9 cellular contexts compared by ENCODE assay signal in the genomic region with DNA sequence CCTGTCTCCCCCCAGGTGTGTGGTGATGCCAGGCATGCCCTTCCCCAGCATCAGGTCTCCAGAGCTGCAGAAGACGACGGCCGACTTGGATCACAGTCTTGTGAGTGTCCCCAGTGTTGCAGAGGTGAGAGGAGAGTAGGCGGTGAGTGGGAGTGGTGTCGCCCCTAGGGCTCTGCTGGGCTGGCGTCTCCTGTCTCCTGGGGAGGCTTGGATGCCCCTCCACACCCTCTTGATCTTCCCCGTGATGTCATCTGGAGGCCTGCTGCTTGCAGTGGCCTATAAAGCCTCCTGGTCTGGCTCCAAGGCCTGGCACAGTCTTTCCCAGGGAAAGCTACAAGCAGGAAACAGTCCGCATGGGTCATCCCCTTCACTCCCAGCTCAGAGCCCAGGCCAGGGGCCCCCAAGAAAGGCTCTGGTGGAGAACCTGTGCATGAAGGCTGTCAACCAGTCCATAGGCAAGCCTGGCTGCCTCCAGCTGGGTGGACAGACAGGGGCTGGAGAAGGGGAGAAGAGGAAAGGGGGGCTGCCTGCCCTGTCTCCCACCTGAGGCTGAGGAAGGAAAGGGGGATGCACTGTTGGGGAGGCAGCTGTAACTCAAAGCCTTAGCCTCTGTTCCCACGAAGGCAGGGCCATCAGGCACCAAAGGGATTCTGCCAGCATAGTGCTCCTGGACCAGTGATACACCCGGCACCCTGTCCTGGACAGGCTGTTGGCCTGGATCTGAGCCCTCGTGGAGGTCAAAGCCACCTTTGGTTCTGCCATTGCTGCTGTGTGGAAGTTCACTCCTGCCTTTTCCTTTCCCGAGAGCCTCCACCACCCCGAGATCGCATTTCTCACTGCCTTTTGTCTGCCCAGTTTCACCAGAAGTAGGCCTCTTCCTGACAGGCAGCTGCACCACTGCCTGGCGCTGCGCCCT. TPM values are rescaled to one million over a fixed set of nuclear protein-coding genes. Genes with fewer than 3 reads are reported as not detected.
A peak's percentile ranks its signal among the peaks of the same experiment; 100 is the strongest.
DNase-seq lines count a peak whose midpoint lies in the region; ATAC-seq, FAIRE-seq and TF ChIP-seq lines count a peak whose summit lies in the region.
"Not testable (repeated sequence)": the region's sequence is repeated elsewhere in the genome, so short reads cannot be mapped to it uniquely, and the experiment has no call there.
"Had no signal": no experiment of that assay in that cellular context is flagged by ENCODE, and none has a peak within 500 bp of the region (broad histone marks: within the 10 kb centered on the region; RNA-seq: fewer than 3 reads in every experiment).

No MANE protein-coding gene starts in this region.

- not testable (repeated sequence) for H4K20me1 ChIP-seq in endothelial cell of umbilical vein (replicated peaks; ENCODE audit: control insufficient read depth, extremely low read depth, insufficient read depth, low read length)

- not testable (repeated sequence) for H3K27ac ChIP-seq in endothelial cell of umbilical vein (ENCODE audit: insufficient read depth, low read depth, low read length)

- CTCF ChIA-PET in activated CD4-positive, alpha-beta T cell treated with anti-CD3 and anti-CD28 coated beads for 36 hours (lab: Charles Lee); MCF 10A (lab: Yijun Ruan, JAX); endothelial cell of umbilical vein (lab: Charles Lee): not testable (repeated sequence)

- H3K79me2 ChIP-seq in endothelial cell of umbilical vein (ENCODE audit: control insufficient read depth, insufficient read depth, low read length) = not testable (repeated sequence)

- H3K4me3 Mint-ChIP-seq in activated CD4-positive, alpha-beta T cell treated with anti-CD3 and anti-CD28 coated beads for 36 hours; MCF 10A (ENCODE audit: unreplicated experiment); nephron progenitor cell: not testable (repeated sequence)
- peak overlapping the region in 1 of 2 donors; percentile 32 for H3K4me3 Mint-ChIP-seq in stimulated activated naive B cell treated with anti-CD40 and anti-IgM and Interleukin-4, amounts not matched to agents 10 μg/mL and 1 μg/mL and 100 μg/mL, for 72 hours

- H3K9me1 ChIP-seq in endothelial cell of umbilical vein (replicated peaks; ENCODE audit: control insufficient read depth, extremely low read depth, insufficient read depth, low read length) = not testable (repeated sequence)

- dilution Hi-C loops in endothelial cell of umbilical vein (cut with MboI; ENCODE audit: extremely low pct_ligation_motif_present, low sequenced_read_pairs) = not testable (repeated sequence)

- not testable (repeated sequence) for H3K27me3 Mint-ChIP-seq in activated CD4-positive, alpha-beta T cell treated with anti-CD3 and anti-CD28 coated beads for 36 hours; MCF 10A (ENCODE audit: insufficient read depth, unreplicated experiment); nephron progenitor cell (ENCODE audit: low read depth, poor library complexity); stimulated activated naive B cell treated with anti-CD40 and anti-IgM and Interleukin-4, amounts not matched to agents 10 μg/mL and 1 μg/mL and 100 μg/mL, for 72 hours

- H3K36me3 Mint-ChIP-seq in activated CD4-positive, alpha-beta T cell treated with anti-CD3 and anti-CD28 coated beads for 36 hours (ENCODE audit: low read depth); MCF 10A (ENCODE audit: insufficient read depth, unreplicated experiment); nephron progenitor cell (ENCODE audit: low read depth); stimulated activated naive B cell treated with anti-CD40 and anti-IgM and Interleukin-4, amounts not matched to agents 10 μg/mL and 1 μg/mL and 100 μg/mL, for 72 hours: not testable (repeated sequence)

- H3K9me3 Mint-ChIP-seq in activated CD4-positive, alpha-beta T cell treated with anti-CD3 and anti-CD28 coated beads for 36 hours (ENCODE audit: low read depth); MCF 10A (ENCODE audit: unreplicated experiment); nephron progenitor cell; stimulated activated naive B cell treated with anti-CD40 and anti-IgM and Interleukin-4, amounts not matched to agents 10 μg/mL and 1 μg/mL and 100 μg/mL, for 72 hours: not testable (repeated sequence)

- H3K4me2 ChIP-seq in endothelial cell of umbilical vein (ENCODE audit: insufficient read depth, low read length) = not testable (repeated sequence)

- not testable (repeated sequence) for TF ChIP-seq POLR2A in endothelial cell of umbilical vein (IDR thresholded peaks at IDR 0.05; ENCODE audit: low read depth, low read length)

- H3K9me3 ChIP-seq in endothelial cell of umbilical vein (replicated peaks; ENCODE audit: control insufficient read depth, insufficient read depth, low read length) = not testable (repeated sequence)

- H3K27me3 ChIP-seq in endothelial cell of umbilical vein (ENCODE audit: control insufficient read depth in 2 of 2, insufficient read depth in 2 of 2, low read length in 2 of 2) = not testable (repeated sequence)

- H3K36me3 ChIP-seq in endothelial cell of umbilical vein (ENCODE audit: control insufficient read depth in 2 of 2, extremely low read depth in 1 of 2, insufficient read depth in 2 of 2, low read length in 2 of 2) = not testable (repeated sequence)

- POLR2A ChIA-PET in activated CD4-positive, alpha-beta T cell treated with anti-CD3 and anti-CD28 coated beads for 36 hours (lab: Charles Lee); MCF 10A (lab: Yijun Ruan, JAX); endothelial cell of umbilical vein (lab: Charles Lee): not testable (repeated sequence)

- peak; percentile 2 for DNase-seq in AG08395 (ENCODE audit: low spot score)
- peak; percentile 31 for DNase-seq in HT-29 (ENCODE audit: low spot score)
- peak; percentile 26 for DNase-seq in activated CD4-positive, alpha-beta T cell treated with anti-CD3 and anti-CD28 coated beads for 36 hours
- not testable (repeated sequence) for DNase-seq in MCF 10A (ENCODE audit: unreplicated experiment); nephron progenitor cell; stimulated activated naive B cell treated with anti-CD40 and anti-IgM and Interleukin-4, amounts not matched to agents 10 μg/mL and 1 μg/mL and 100 μg/mL, for 72 hours
- peak; percentile 67 for DNase-seq in endothelial cell of umbilical vein (ENCODE audit: low read depth, low spot score)
- peak; percentile 1 for DNase-seq in kidney tubule cell (ENCODE audit: low spot score)

- H3K4me1 ChIP-seq in endothelial cell of umbilical vein (ENCODE audit: control insufficient read depth, extremely low read depth, insufficient read depth, low read length) = not testable (repeated sequence)

- TSS peak; percentile 17 for BruUV-seq in MCF 10A (replicated peaks; lab: Mats Ljungman, UMichigan)
- BruUV-seq in endothelial cell of umbilical vein (replicated peaks; lab: Mats Ljungman, UMichigan) = not testable (repeated sequence)

- not testable (repeated sequence) for H3K9ac ChIP-seq in endothelial cell of umbilical vein (replicated peaks; ENCODE audit: extremely low read depth, insufficient read depth, low read length)

- FAIRE-seq in endothelial cell of umbilical vein (lab: Jason Lieb, UNC) = not testable (repeated sequence)

- ATAC-seq in activated CD4-positive, alpha-beta T cell treated with anti-CD3 and anti-CD28 coated beads for 36 hours; stimulated activated naive B cell treated with anti-CD40 and anti-IgM and Interleukin-4, amounts not matched to agents 10 μg/mL and 1 μg/mL and 100 μg/mL, for 72 hours (replicated peaks): not testable (repeated sequence)

- H2AFZ ChIP-seq in endothelial cell of umbilical vein (ENCODE audit: low read depth, low read length) = not testable (repeated sequence)

- H3K4me3 ChIP-seq in endothelial cell of umbilical vein (replicated peaks in 1 of 3; ENCODE audit: insufficient read depth in 1 of 3, low read depth in 1 of 3, low read length in 3 of 3) = not testable (repeated sequence)

- TF ChIP-seq CTCF in MCF 10A (IDR thresholded peaks at IDR 0.05; ENCODE audit: unreplicated experiment); endothelial cell of umbilical vein (IDR thresholded peaks at IDR 0.05; ENCODE audit: extremely low read depth in 1 of 2, insufficient read depth in 1 of 2, low read depth in 1 of 2, low read length in 2 of 2); nephron progenitor cell (IDR thresholded peaks at IDR 0.05): not testable (repeated sequence)

- H3K27ac Mint-ChIP-seq in activated CD4-positive, alpha-beta T cell treated with anti-CD3 and anti-CD28 coated beads for 36 hours; MCF 10A (ENCODE audit: low read depth, unreplicated experiment): not testable (repeated sequence)
- H3K27ac Mint-ChIP-seq in nephron progenitor cell = peak overlapping the region; percentile 60
- H3K27ac Mint-ChIP-seq in stimulated activated naive B cell treated with anti-CD40 and anti-IgM and Interleukin-4, amounts not matched to agents 10 μg/mL and 1 μg/mL and 100 μg/mL, for 72 hours = peak overlapping the region; percentile 63

- H3K4me1 Mint-ChIP-seq in activated CD4-positive, alpha-beta T cell treated with anti-CD3 and anti-CD28 coated beads for 36 hours; MCF 10A (ENCODE audit: insufficient read depth, unreplicated experiment); nephron progenitor cell; stimulated activated naive B cell treated with anti-CD40 and anti-IgM and Interleukin-4, amounts not matched to agents 10 μg/mL and 1 μg/mL and 100 μg/mL, for 72 hours: not testable (repeated sequence)

- intact Hi-C loops in activated CD4-positive, alpha-beta T cell treated with anti-CD3 and anti-CD28 coated beads for 36 hours (cut with DNase I, micrococcal nuclease); MCF 10A (cut with micrococcal nuclease); endothelial cell of umbilical vein (cut with micrococcal nuclease): not testable (repeated sequence)

RNA-seq across cellular contexts. Expression of a gene that starts 53.6 kb away (rescaled TPM):
- total RNA-seq in HT-29 (2014; rRNA removed; shearing (Covaris generic)) = not detected in 2 replicates
- not detected for total RNA-seq in activated CD4-positive, alpha-beta T cell treated with anti-CD3 and anti-CD28 coated beads for 36 hours
- not detected in 2 replicates for total RNA-seq in MCF 10A (2022)
- not detected in 2 replicates for total RNA-seq in endothelial cell of umbilical vein
- not detected in 2 replicates for polyA plus RNA-seq in endothelial cell of umbilical vein
- not detected in 2 replicates for polyA plus RNA-seq in endothelial cell of umbilical vein (2011; cell fraction: cytosol; rRNA removed)
- polyA plus RNA-seq in endothelial cell of umbilical vein (2011; cell fraction: nucleus; rRNA removed) = not detected in 2 replicates
- not detected in 2 replicates for polyA plus RNA-seq in endothelial cell of umbilical vein (2012)
- not detected in 2 replicates for polyA minus RNA-seq in endothelial cell of umbilical vein
- polyA minus RNA-seq in endothelial cell of umbilical vein (2011; cell fraction: cytosol; rRNA and poly(A)+ RNA removed) = not detected
- polyA minus RNA-seq in endothelial cell of umbilical vein (2011; cell fraction: nucleus; rRNA and poly(A)+ RNA removed) = not detected in 2 replicates
- total RNA-seq: LHCN-M2 had no signal
